In the genomic region with DNA sequence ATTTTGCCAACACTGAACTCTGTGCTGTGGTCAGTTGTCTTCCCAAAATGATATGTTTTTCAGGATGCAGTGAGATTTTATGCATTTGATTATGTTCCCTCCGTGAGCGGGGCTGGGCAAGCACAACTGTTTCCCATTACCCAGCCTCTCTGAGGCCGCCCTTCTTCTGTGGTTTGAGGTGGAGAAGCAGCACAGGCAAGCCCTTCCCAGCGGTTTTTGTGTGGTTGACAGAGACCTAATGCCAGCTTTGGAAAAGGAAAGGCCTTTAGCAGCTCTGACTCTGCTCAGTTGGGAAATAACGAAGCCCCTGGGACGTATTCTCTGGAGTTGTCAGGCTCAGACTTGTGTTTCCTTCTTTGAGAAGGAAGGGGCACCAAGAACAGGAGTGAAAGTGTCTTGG, we compare ENCODE assay signal across 12 cellular contexts. TPM values are rescaled to one million over a fixed set of nuclear protein-coding genes. Genes with fewer than 3 reads are reported as not detected.
DNase-seq lines count a peak whose midpoint lies in the region; ATAC-seq, FAIRE-seq and TF ChIP-seq lines count a peak whose summit lies in the region.
"Had no signal": no experiment of that assay in that cellular context is flagged by ENCODE, and none has a peak within 500 bp of the region (broad histone marks: within the 10 kb centered on the region; RNA-seq: fewer than 3 reads in every experiment).

No MANE protein-coding gene starts in this region.

- no peaks in the 10 kb centered on the region for H4K20me1 ChIP-seq in keratinocyte (ENCODE audit: control insufficient read depth, extremely low read depth, insufficient read depth, low read length)

- TF ChIP-seq POLR2A in stomach (IDR thresholded peaks at IDR 0.05): no peak

- DNase-seq in AG20443 (ENCODE audit: low spot score) (peak; percentile 64), KG1 (lab: John Stamatoyannopoulos, UW) (peak; percentile 22), keratinocyte (ENCODE audit: low read depth, low spot score) (no peak), stomach (no peak), colonic mucosa (no peak)
- DNase-seq in activated T-cell treated with anti-CD3 and anti-CD28 coated beads, Interleukin-2, amount 50 U/mL, for 4 hours: peak; percentile 32
- DNase-seq: NCI-H226 had no signal

- peak overlapping the region; percentile 7 for H3K4me2 ChIP-seq in keratinocyte (ENCODE audit: control insufficient read depth, extremely low read depth, insufficient read depth, low read depth, low read length)

- H3K9me1 ChIP-seq in keratinocyte (ENCODE audit: control insufficient read depth, extremely low read depth, insufficient read depth, low read length): no peaks in the 10 kb centered on the region

- H3K4me1 ChIP-seq in keratinocyte (ENCODE audit: control insufficient read depth, extremely low read depth, insufficient read depth, low read length): peaks cover 26% of the 10 kb centered on the region
- H3K4me1 ChIP-seq in stomach: peaks cover 11 to 71% (median 43%) of the 10 kb centered on the region in 4 donors
- peaks cover 13% of the 10 kb centered on the region for H3K4me1 ChIP-seq in colonic mucosa
- H3K4me1 ChIP-seq: HAP-1 had no signal

- peak overlapping the region; percentile 37 for H2AFZ ChIP-seq in keratinocyte (ENCODE audit: control insufficient read depth, low read length)

- H3K9ac ChIP-seq in keratinocyte (ENCODE audit: control insufficient read depth, extremely low read depth, insufficient read depth, low read length) (no peak overlapping the region), colonic mucosa (ENCODE audit: low read depth in 2 of 2, low read length in 2 of 2) (no peak overlapping the region)

- H3K36me3 Mint-ChIP-seq in activated T-cell treated with anti-CD3 and anti-CD28 coated beads, Interleukin-2, amount 50 U/mL, for 4 hours (ENCODE audit: insufficient read depth): no peaks in the 10 kb centered on the region

- no peaks in the 10 kb centered on the region for H3K9me3 Mint-ChIP-seq in activated T-cell treated with anti-CD3 and anti-CD28 coated beads, Interleukin-2, amount 50 U/mL, for 4 hours

- H3K79me2 ChIP-seq in keratinocyte (ENCODE audit: control insufficient read depth, insufficient read depth, low read length): no peaks in the 10 kb centered on the region

- ATAC-seq in activated T-cell treated with anti-CD3 and anti-CD28 coated beads, Interleukin-2, amount 50 U/mL, for 4 hours: peak in 1 of 2 donors; percentile 72
- ATAC-seq in GM21528 (IDR thresholded peaks at IDR 0.05; ENCODE audit: low FRiP score, unreplicated experiment) (no peak), GM21717 (IDR thresholded peaks at IDR 0.05; ENCODE audit: unreplicated experiment) (no peak)

- intact Hi-C loops in stomach (cut with DNase I; ENCODE audit: low total_unique reads) (no loop called here), colonic mucosa (cut with DNase I) (no loop called here)

- H3K9me3 ChIP-seq in keratinocyte (ENCODE audit: control insufficient read depth, low read depth, low read length) (no peaks in the 10 kb centered on the region), stomach (no peaks in the 10 kb centered on the region), colonic mucosa (no peaks in the 10 kb centered on the region)
- H3K9me3 ChIP-seq: HAP-1 had no signal

- H3K27me3 ChIP-seq in keratinocyte (ENCODE audit: control insufficient read depth, extremely low read depth, insufficient read depth, low read length): no peaks in the 10 kb centered on the region
- H3K27me3 ChIP-seq in stomach: no peaks in the 10 kb centered on the region
- H3K27me3 ChIP-seq in colonic mucosa: no peaks in the 10 kb centered on the region

- dilution Hi-C loops in keratinocyte (cut with MboI; ENCODE audit: extremely low pct_ligation_motif_present, low sequenced_read_pairs): no loop called here

- H3K4me1 Mint-ChIP-seq in activated T-cell treated with anti-CD3 and anti-CD28 coated beads, Interleukin-2, amount 50 U/mL, for 4 hours (ENCODE audit: low read depth): peaks cover 72% of the 10 kb centered on the region

- H3K4me3 ChIP-seq in keratinocyte (ENCODE audit: control insufficient read depth in 2 of 3, extremely low read depth in 1 of 3, insufficient read depth in 2 of 3, low read depth in 1 of 3, low read length in 3 of 3) (no peak overlapping the region), stomach (no peak overlapping the region), colonic mucosa (no peak overlapping the region)
- H3K4me3 ChIP-seq: HAP-1 had no signal

- no peak for TF ChIP-seq EP300 in stomach (IDR thresholded peaks at IDR 0.05)

- 64 to 80% (median 73%) methylated on average over 6 of the region's 6 CpGs for WGBS in stomach, 5 donors

- TF ChIP-seq CTCF in keratinocyte (optimal IDR thresholded peaks at IDR 0.05 in 1 of 3, IDR thresholded peaks at IDR 0.05 in 1 of 3, conservative IDR thresholded peaks at IDR 0.05 in 1 of 3; ENCODE audit: extremely low read depth in 1 of 3, insufficient read depth in 2 of 3, low read length in 3 of 3) (no peak), stomach (IDR thresholded peaks at IDR 0.05) (no peak), colonic mucosa (IDR thresholded peaks at IDR 0.05) (no peak)

- H3K27ac ChIP-seq in keratinocyte (ENCODE audit: control insufficient read depth, insufficient read depth, low read length) (peak overlapping the region; percentile 27), stomach (no peak overlapping the region), colonic mucosa (no peak overlapping the region)

- H3K36me3 ChIP-seq in keratinocyte (ENCODE audit: control insufficient read depth in 2 of 2, extremely low read depth in 1 of 2, insufficient read depth in 2 of 2, low read length in 2 of 2) (no peaks in the 10 kb centered on the region), stomach (no peaks in the 10 kb centered on the region), colonic mucosa (no peaks in the 10 kb centered on the region)
- H3K36me3 ChIP-seq: HAP-1 had no signal

- no peaks in the 10 kb centered on the region for H3K27me3 Mint-ChIP-seq in activated T-cell treated with anti-CD3 and anti-CD28 coated beads, Interleukin-2, amount 50 U/mL, for 4 hours (ENCODE audit: low read depth)

- FAIRE-seq in keratinocyte (lab: Jason Lieb, UNC): peak; percentile 26
- FAIRE-seq: TTC549, urothelium cell line had no signal

- H3K4me3 Mint-ChIP-seq in activated T-cell treated with anti-CD3 and anti-CD28 coated beads, Interleukin-2, amount 50 U/mL, for 4 hours: peak overlapping the region; percentile 2

RNA-seq across cellular contexts. Expression of a gene that starts 20.7 kb away (rescaled TPM):
- total RNA-seq in activated T-cell treated with anti-CD3 and anti-CD28 coated beads, Interleukin-2, amount 50 U/mL, for 4 hours: 10 to 100 TPM; 36.5 to 55.1 (median 41.3) TPM
- polyA plus RNA-seq in keratinocyte: 63.1 to 146 TPM (median 99.7 TPM) in 3 replicates
- polyA plus RNA-seq in keratinocyte (2011; ENCODE audit: low read depth): 334 TPM
- polyA plus RNA-seq in keratinocyte (2011; cell fraction: cytosol; rRNA removed): 60.6 and 83.9 TPM in 2 replicates
- polyA plus RNA-seq in keratinocyte (2011; cell fraction: nucleus; rRNA removed): 75.6 and 156 TPM in 2 replicates
- 80.0 and 198 TPM in 2 replicates for polyA plus RNA-seq in keratinocyte (2012; ENCODE audit: low replicate concordance)
- 8.4 to 29.0 TPM (median 14.0 TPM) in 3 replicates for polyA minus RNA-seq in keratinocyte
- 27.0 TPM for polyA minus RNA-seq in keratinocyte (2011; cell fraction: cytosol; rRNA and poly(A)+ RNA removed)
- polyA minus RNA-seq in keratinocyte (2011; cell fraction: nucleus; rRNA and poly(A)+ RNA removed): 37.1 and 90.1 TPM in 2 replicates
- 100 to 1,000 TPM in 3 of 5 donors, 10 to 100 TPM in 2; 39.3 to 605 (median 130) TPM for total RNA-seq in stomach
- polyA plus RNA-seq in stomach: 100 to 1,000 TPM; 111 to 122 (median 115) TPM
- 100 to 1,000 TPM; 397 to 463 TPM for total RNA-seq in colonic mucosa

Comparison
In these comparisons a context has a peak if more than half of its experiments do, and no peak if none do; other contexts are left out.
1. DNase-seq: peak in AG20443 (single experiment), KG1 (single experiment) and activated T-cell treated with anti-CD3 and anti-CD28 coated beads, Interleukin-2, amount 50 U/mL, for 4 hours (single experiment); none in keratinocyte (single experiment), stomach (single experiment) and colonic mucosa (single experiment).